ENCODE assay signal across 8 cellular contexts in the genomic region with DNA sequence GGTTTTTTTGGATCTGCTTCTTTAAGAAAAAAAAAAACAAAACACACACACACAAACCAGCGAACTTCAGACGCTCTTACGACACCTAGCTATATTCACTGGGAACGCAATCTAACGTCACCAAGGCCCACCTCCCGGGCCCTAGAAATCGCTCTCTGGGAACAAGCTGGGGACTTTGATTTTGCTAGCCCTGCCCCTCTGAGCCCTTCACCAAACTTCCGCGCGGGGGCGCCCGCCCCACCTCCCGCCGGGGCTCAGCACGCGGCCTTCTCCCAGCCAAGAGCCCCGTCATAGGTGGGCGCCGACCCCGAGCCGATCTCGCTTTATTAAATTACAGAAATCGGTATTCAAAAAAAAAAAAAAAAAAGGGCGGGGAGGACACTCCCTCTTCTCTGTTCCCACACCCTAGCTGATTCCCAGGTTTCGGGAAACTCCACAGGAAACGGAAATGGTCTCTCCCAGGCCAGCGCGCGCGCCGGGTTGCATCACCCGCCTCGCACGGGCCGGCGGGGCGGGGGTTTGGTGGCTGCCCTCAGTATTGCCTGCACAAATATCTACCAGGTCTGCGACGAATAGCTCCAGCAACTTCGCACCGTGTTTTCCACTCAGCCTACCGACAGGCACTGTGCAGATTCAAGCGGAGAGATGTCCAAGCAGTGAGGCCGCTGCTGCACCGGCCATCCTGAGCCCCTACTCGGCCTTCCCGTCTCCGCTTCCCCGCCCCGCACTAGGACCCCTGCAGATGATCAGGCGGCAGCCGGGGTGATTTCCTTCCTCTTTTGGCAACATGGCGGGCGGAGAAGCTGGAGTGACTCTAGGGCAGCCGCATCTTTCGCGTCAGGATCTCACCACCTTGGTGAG. TPM values are rescaled to one million over a fixed set of nuclear protein-coding genes. Genes with fewer than 3 reads are reported as not detected.
A peak's percentile ranks its signal among the peaks of the same experiment; 100 is the strongest.
DNase-seq lines count a peak whose midpoint lies in the region; ATAC-seq and TF ChIP-seq lines count a peak whose summit lies in the region.

Gene EIF2S3, plus strand, starts transcription at position 775 of the 861 bp plus-strand sequence. Its CDS starts 13 bp downstream, at position 788.

- no peaks in the 10 kb centered on the region for H3K9me3 Mint-ChIP-seq in activated naive CD8-positive, alpha-beta T cell treated with anti-CD3 and anti-CD28 coated beads for 36 hours

- no peaks in the 10 kb centered on the region for H3K4me1 ChIP-seq in osteoblast (ENCODE audit: insufficient read depth, low read length)
- no peaks in the 10 kb centered on the region for H3K4me1 ChIP-seq in thymus (ENCODE audit: control insufficient read depth, insufficient read depth, low read length)

- DNase-seq in NCI-H1105 treated with DMSO at 0.1 percent for 48 hours (lab: John Stamatoyannopoulos, UW) = peak; percentile 92
- DNase-seq in SKM-1 treated with dmso at 0.1 percent for 144 hours (lab: John Stamatoyannopoulos, UW; ENCODE audit: unreplicated experiment) = peak; percentile 84
- DNase-seq in activated naive CD8-positive, alpha-beta T cell treated with anti-CD3 and anti-CD28 coated beads for 36 hours = peak; percentile 87
- peak; percentile 92 for DNase-seq in glomerular visceral epithelial cell (ENCODE audit: extremely low spot score)
- peak; percentile 98 for DNase-seq in osteoblast (ENCODE audit: insufficient read length, low spot score, missing footprints)

- no peaks in the 10 kb centered on the region for H3K27me3 ChIP-seq in osteoblast (ENCODE audit: insufficient read depth, low read length)
- H3K27me3 ChIP-seq in thymus (ENCODE audit: control insufficient read depth, insufficient read depth) = no peaks in the 10 kb centered on the region

- 0% methylated on average over 57 of the region's 57 CpGs for WGBS in thymus

- H3K4me3 ChIP-seq in osteoblast (ENCODE audit: insufficient read depth, low read length) (no peak within 1 kb of the TSS), thymus (ENCODE audit: low read length) (peak within 1 kb of the TSS; percentile 78)

- H3K9me3 ChIP-seq in osteoblast (ENCODE audit: low read depth, low read length) = no peaks in the 10 kb centered on the region
- no peaks in the 10 kb centered on the region for H3K9me3 ChIP-seq in thymus (ENCODE audit: control insufficient read depth)

- H4K20me1 ChIP-seq in osteoblast (ENCODE audit: insufficient read depth, low read length) = peaks cover 13% of the 10 kb centered on the region

- H3K4me2 ChIP-seq in osteoblast (ENCODE audit: insufficient read depth, low read length) = no peak within 1 kb of the TSS

- H3K4me3 Mint-ChIP-seq in activated naive CD8-positive, alpha-beta T cell treated with anti-CD3 and anti-CD28 coated beads for 36 hours = no peak within 1 kb of the TSS

- peaks cover 14% of the 10 kb centered on the region for H3K79me2 ChIP-seq in osteoblast (ENCODE audit: insufficient read depth, low read length)

- H2AFZ ChIP-seq in osteoblast (ENCODE audit: low read length) = peak within 1 kb of the TSS; percentile 88

- H3K36me3 Mint-ChIP-seq in activated naive CD8-positive, alpha-beta T cell treated with anti-CD3 and anti-CD28 coated beads for 36 hours = peaks cover 5% of the 10 kb centered on the region

- peak; percentile 65 for TF ChIP-seq CTCF in GM12872 (IDR thresholded peaks at IDR 0.05; ENCODE audit: insufficient read depth, low read depth, low read length)
- peak; percentile 68 for TF ChIP-seq CTCF in osteoblast (IDR thresholded peaks at IDR 0.05; ENCODE audit: extremely low read depth, low read depth, low read length)

- H3K4me1 Mint-ChIP-seq in activated naive CD8-positive, alpha-beta T cell treated with anti-CD3 and anti-CD28 coated beads for 36 hours = peaks cover 5% of the 10 kb centered on the region

- peak; percentile 85 for ATAC-seq in HG02642 (IDR thresholded peaks at IDR 0.05; ENCODE audit: poor library complexity, unreplicated experiment)

- H3K27ac ChIP-seq in osteoblast (ENCODE audit: low read depth, low read length) (no peak within 1 kb of the TSS), thymus (ENCODE audit: low read depth) (peak within 1 kb of the TSS; percentile 93)

- H3K36me3 ChIP-seq in osteoblast (ENCODE audit: insufficient read depth, low read length) (peaks cover 20% of the 10 kb centered on the region), thymus (ENCODE audit: control insufficient read depth, insufficient read depth) (peaks cover 3% of the 10 kb centered on the region)

- H3K27me3 Mint-ChIP-seq in activated naive CD8-positive, alpha-beta T cell treated with anti-CD3 and anti-CD28 coated beads for 36 hours = no peaks in the 10 kb centered on the region

- no peak within 1 kb of the TSS for H3K27ac Mint-ChIP-seq in activated naive CD8-positive, alpha-beta T cell treated with anti-CD3 and anti-CD28 coated beads for 36 hours

RNA-seq across cellular contexts. Expression of gene EIF2S3, which starts in this region (rescaled TPM):
- 100 to 1,000 TPM; 379 to 386 TPM for total RNA-seq in activated naive CD8-positive, alpha-beta T cell treated with anti-CD3 and anti-CD28 coated beads for 36 hours
- total RNA-seq in osteoblast = 374 and 474 TPM in 2 replicates
- polyA plus RNA-seq in thymus = 89.2 TPM
